Comparison of ENCODE assay signal across 1 cellular context in the genomic region with DNA sequence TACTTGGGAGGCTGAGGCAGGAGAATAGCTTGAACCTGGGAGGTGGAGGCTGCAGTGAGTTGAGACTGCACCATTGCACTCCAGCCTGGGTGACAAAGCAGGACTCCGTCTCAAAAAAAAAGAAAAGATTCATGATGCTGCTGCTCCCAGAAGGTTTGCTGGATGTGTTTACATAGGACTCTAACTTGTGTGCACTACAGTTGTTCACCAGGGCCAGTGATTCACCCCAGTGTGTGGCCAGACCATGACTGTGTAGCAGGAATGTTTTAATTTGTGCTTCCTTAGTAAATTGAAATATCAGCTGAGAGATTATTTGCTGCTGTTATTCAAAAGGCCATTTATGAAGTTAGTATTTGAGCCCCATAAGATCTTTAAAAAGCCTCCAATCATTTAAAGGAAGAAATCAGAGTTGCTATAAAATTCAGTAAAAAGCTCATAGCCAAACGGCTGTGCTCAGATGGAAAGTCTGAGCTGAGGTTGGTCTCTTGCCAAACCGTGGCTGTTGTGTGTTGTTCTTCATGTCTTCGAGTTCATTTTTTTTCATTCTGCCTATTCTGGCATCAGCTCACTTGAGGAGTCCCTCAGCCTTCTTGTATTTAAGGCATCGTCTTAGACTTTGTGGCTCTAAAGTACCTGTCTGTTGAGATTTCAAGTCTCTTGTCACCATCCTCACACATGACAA.
TF ChIP-seq lines count a peak whose summit lies in the region.

No MANE protein-coding gene starts in this region.

TF ChIP-seq in IMR-90, 13 proteins besides CTCF, POLR2A, EP300 and RAD21 (continued from another document):
- TF ChIP-seq SMC3 (IDR thresholded peaks at IDR 0.05; ENCODE audit: low read depth, low read length), result no peak
- TF ChIP-seq, protein P1, sequence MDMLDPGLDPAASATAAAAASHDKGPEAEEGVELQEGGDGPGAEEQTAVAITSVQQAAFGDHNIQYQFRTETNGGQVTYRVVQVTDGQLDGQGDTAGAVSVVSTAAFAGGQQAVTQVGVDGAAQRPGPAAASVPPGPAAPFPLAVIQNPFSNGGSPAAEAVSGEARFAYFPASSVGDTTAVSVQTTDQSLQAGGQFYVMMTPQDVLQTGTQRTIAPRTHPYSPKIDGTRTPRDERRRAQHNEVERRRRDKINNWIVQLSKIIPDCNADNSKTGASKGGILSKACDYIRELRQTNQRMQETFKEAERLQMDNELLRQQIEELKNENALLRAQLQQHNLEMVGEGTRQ (IDR thresholded peaks at IDR 0.05; ENCODE audit: low read depth, low read length), result no peak
- TF ChIP-seq MAFK (IDR thresholded peaks at IDR 0.05; ENCODE audit: low read depth, low read length), result 0 out of 2 replicates have a peak, but pooled peaks have one; percentile 12
